In genomic region chr1:86419277-86419903, GRCh38 we compare ENCODE assay signal across 9 cellular contexts. TPM values are rescaled to one million over a fixed set of nuclear protein-coding genes. Genes with fewer than 3 reads are reported as not detected.
A peak's percentile ranks its signal among the peaks of the same experiment; 100 is the strongest.
DNase-seq lines count a peak whose midpoint lies in the region; ATAC-seq and TF ChIP-seq lines count a peak whose summit lies in the region.
"Had no signal": no experiment of that assay in that cellular context is flagged by ENCODE, and none has a peak within 500 bp of the region (broad histone marks: within the 10 kb centered on the region; RNA-seq: fewer than 3 reads in every experiment).

No MANE protein-coding gene starts in this region.

- H3K27ac ChIP-seq in thyroid gland, result no peak overlapping the region

- peak; percentile 14 for DNase-seq in activated T-cell treated with anti-CD3 and anti-CD28 coated beads for 1 hour (ENCODE audit: low read depth)
- DNase-seq in activated T-cell treated with anti-CD3 and anti-CD28 coated beads, Interleukin-2, amount 50 U/mL, for 24 hours, result no peak
- peak; percentile 47 for DNase-seq in H7
- DNase-seq in activated T-cell treated with anti-CD3 and anti-CD28 coated beads, Interleukin-2, amount 50 U/mL, for 1 hour, result peak; percentile 31
- DNase-seq in left ventricle myocardium superior, result no peak
- peak; percentile 17 to 50 for DNase-seq in thyroid gland
- DNase-seq in activated effector memory CD4-positive, alpha-beta T cell treated with anti-CD3 and anti-CD28 coated beads, Interleukin-2, amount 50 U/mL, for 16 hours, result no peak

- peaks cover 4% of the 10 kb centered on the region for H3K4me1 Mint-ChIP-seq in activated T-cell treated with anti-CD3 and anti-CD28 coated beads, Interleukin-2, amount 50 U/mL, for 24 hours (ENCODE audit: low read depth)

- TF ChIP-seq CTCF in LNCAP (IDR thresholded peaks at IDR 0.05), result peak; percentile 93
- TF ChIP-seq CTCF in thyroid gland (IDR thresholded peaks at IDR 0.05), result peak in 4 of 6 experiments; percentile 24 to 64 (median 42)

- no peaks in the 10 kb centered on the region for H3K9me3 Mint-ChIP-seq in activated T-cell treated with anti-CD3 and anti-CD28 coated beads, Interleukin-2, amount 50 U/mL, for 24 hours

- H3K27me3 Mint-ChIP-seq in activated T-cell treated with anti-CD3 and anti-CD28 coated beads, Interleukin-2, amount 50 U/mL, for 24 hours, result peaks cover 4% of the 10 kb centered on the region

- TF ChIP-seq POLR2A in thyroid gland (IDR thresholded peaks at IDR 0.05), result no peak

- H3K4me1 ChIP-seq in thyroid gland, result no peaks in the 10 kb centered on the region

- no peak overlapping the region for H3K27ac Mint-ChIP-seq in activated T-cell treated with anti-CD3 and anti-CD28 coated beads, Interleukin-2, amount 50 U/mL, for 24 hours

- ATAC-seq in left ventricle myocardium superior, result peak; percentile 38

- intact Hi-C loops in left ventricle myocardium superior (cut with micrococcal nuclease), result no loop called here
- intact Hi-C loops in thyroid gland (cut with DNase I), result no loop called here

- H3K4me3 Mint-ChIP-seq in activated T-cell treated with anti-CD3 and anti-CD28 coated beads, Interleukin-2, amount 50 U/mL, for 24 hours, result no peak overlapping the region

- H3K4me3 ChIP-seq in H7 (ENCODE audit: insufficient read depth, low read depth, low read length), result no peak overlapping the region
- no peak overlapping the region for H3K4me3 ChIP-seq in thyroid gland (replicated peaks in 1 of 3)

- H3K27me3 ChIP-seq in H7 (ENCODE audit: control insufficient read depth, insufficient read depth, low read length), result no peaks in the 10 kb centered on the region
- H3K27me3 ChIP-seq in thyroid gland, result peaks cover 3% of the 10 kb centered on the region

- no peaks in the 10 kb centered on the region for H3K36me3 ChIP-seq in H7 (replicated peaks; ENCODE audit: control insufficient read depth, insufficient read depth, low read length)
- no peaks in the 10 kb centered on the region for H3K36me3 ChIP-seq in thyroid gland

- WGBS in thyroid gland, 2 donors, result 25 to 42% methylated on average over 4 of the region's 4 CpGs

- no peaks in the 10 kb centered on the region for H3K9me3 ChIP-seq in thyroid gland

- H3K36me3 Mint-ChIP-seq in activated T-cell treated with anti-CD3 and anti-CD28 coated beads, Interleukin-2, amount 50 U/mL, for 24 hours (ENCODE audit: low read depth), result no peaks in the 10 kb centered on the region

RNA-seq across cellular contexts. Expression of gene CLCA2, which starts 4.6 kb away (rescaled TPM):
- not detected in 2 replicates for total RNA-seq in H7 (2014; rRNA removed; shearing (Covaris generic))
- total RNA-seq in left ventricle myocardium superior (not detected), thyroid gland (not detected)
- total RNA-seq: frontal cortex had no signal

RNA-seq across cellular contexts. Expression of gene ODF2L, which starts 23.3 kb away (rescaled TPM):
- 14.8 and 44.4 TPM in 2 replicates for total RNA-seq in H7 (2014; rRNA removed; shearing (Covaris generic))
- total RNA-seq in left ventricle myocardium superior (7.6 TPM), thyroid gland (100 to 1,000 TPM in 1 of 4 donors, 10 to 100 TPM in 3; 48.2 to 111 (median 64.7) TPM)

RNA-seq across cellular contexts. Expression of gene CLCA1, which starts 49.3 kb away (rescaled TPM):
- not detected in 2 replicates for total RNA-seq in H7 (2014; rRNA removed; shearing (Covaris generic))
- not detected for total RNA-seq in left ventricle myocardium superior
- total RNA-seq in thyroid gland, result not detected
- total RNA-seq: frontal cortex had no signal

Comparison
In these comparisons a context has a peak if more than half of its experiments do, and no peak if none do; other contexts are left out.
1. DNase-seq: peak in activated T-cell treated with anti-CD3 and anti-CD28 coated beads for 1 hour (single experiment), H7 (single experiment), activated T-cell treated with anti-CD3 and anti-CD28 coated beads, Interleukin-2, amount 50 U/mL, for 1 hour (single experiment) and thyroid gland (2 of 2); none in activated T-cell treated with anti-CD3 and anti-CD28 coated beads, Interleukin-2, amount 50 U/mL, for 24 hours (single experiment), left ventricle myocardium superior (single experiment) and activated effector memory CD4-positive, alpha-beta T cell treated with anti-CD3 and anti-CD28 coated beads, Interleukin-2, amount 50 U/mL, for 16 hours (single experiment).